Comparison of ENCODE assay signal across 8 cellular contexts in the genomic region with DNA sequence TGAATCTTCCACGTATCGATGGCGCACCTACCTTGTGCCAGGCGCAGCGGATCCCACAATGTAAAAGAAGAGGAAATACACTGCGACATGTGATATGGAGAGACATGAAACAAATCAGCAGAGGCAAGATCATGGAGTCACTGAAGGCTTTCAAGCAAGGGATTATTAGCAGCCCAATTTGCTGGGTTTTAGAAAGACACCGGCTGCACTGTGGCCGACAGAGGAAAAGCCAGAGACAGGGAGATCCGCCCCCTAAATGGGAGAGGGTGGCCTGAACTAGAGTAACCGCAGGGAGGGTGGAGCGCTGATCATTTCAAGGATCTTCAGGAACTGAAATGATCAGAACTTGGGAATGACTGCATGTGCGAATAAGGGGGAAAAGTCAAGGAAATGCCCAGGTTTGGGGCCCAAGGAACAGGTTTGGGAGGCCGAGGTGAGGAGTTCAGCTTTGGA. TPM values are rescaled to one million over a fixed set of nuclear protein-coding genes. Genes with fewer than 3 reads are reported as not detected.
DNase-seq lines count a peak whose midpoint lies in the region; ATAC-seq, FAIRE-seq and TF ChIP-seq lines count a peak whose summit lies in the region.

No MANE protein-coding gene starts in this region.

- peak overlapping the region; percentile 6 for H3K27ac Mint-ChIP-seq in astrocyte (ENCODE audit: unreplicated experiment)

- H3K4me2 ChIP-seq in astrocyte (ENCODE audit: low read length), result peak overlapping the region; percentile 90

- no peak for FAIRE-seq in astrocyte (lab: Jason Lieb, UNC)

- H3K4me1 ChIP-seq in A673 (ENCODE audit: insufficient read depth, low read length, poor library complexity, severe bottlenecking), result peaks cover 17% of the 10 kb centered on the region
- H3K4me1 ChIP-seq in HEK293 (ENCODE audit: control insufficient read depth, insufficient read depth, low read length), result peaks cover 6% of the 10 kb centered on the region
- peaks cover 14% of the 10 kb centered on the region for H3K4me1 ChIP-seq in astrocyte (ENCODE audit: insufficient read depth, low read length)
- H3K4me1 ChIP-seq in lower lobe of right lung, result peaks cover 30% of the 10 kb centered on the region
- H3K4me1 ChIP-seq in vagina, result peaks cover 32% of the 10 kb centered on the region

- peaks cover 5% of the 10 kb centered on the region for H3K36me3 Mint-ChIP-seq in astrocyte (ENCODE audit: low read depth, unreplicated experiment)

- H4K20me1 ChIP-seq in astrocyte (ENCODE audit: insufficient read depth, low read length), result peaks cover 7% of the 10 kb centered on the region

- no peak for TF ChIP-seq CTCF in A673 (conservative IDR thresholded peaks at IDR 0.05; ENCODE audit: low read depth, low read length)
- no peak for TF ChIP-seq CTCF in HEK293 (tag by site-specific recombination; IDR thresholded peaks at IDR 0.05)
- no peak for TF ChIP-seq CTCF in astrocyte (IDR thresholded peaks at IDR 0.05; ENCODE audit: insufficient read depth, low read depth, low read length)
- no peak for TF ChIP-seq CTCF in lower lobe of right lung (IDR thresholded peaks at IDR 0.05)
- TF ChIP-seq CTCF in vagina (IDR thresholded peaks at IDR 0.05), result no peak

- H3K79me2 ChIP-seq in astrocyte (ENCODE audit: insufficient read depth, low read length), result peaks cover 21% of the 10 kb centered on the region

- H3K27me3 ChIP-seq in A673 (replicated peaks; ENCODE audit: insufficient read depth, low read depth, low read length, poor library complexity), result no peaks in the 10 kb centered on the region
- no peaks in the 10 kb centered on the region for H3K27me3 ChIP-seq in astrocyte (ENCODE audit: insufficient read depth, low read length)
- no peaks in the 10 kb centered on the region for H3K27me3 ChIP-seq in lower lobe of right lung (ENCODE audit: low read depth)
- no peaks in the 10 kb centered on the region for H3K27me3 ChIP-seq in vagina

- no peak for TF ChIP-seq POLR2A in vagina (IDR thresholded peaks at IDR 0.05)

- ATAC-seq in lower lobe of right lung, result no peak
- no peak for ATAC-seq in HG03565 (IDR thresholded peaks at IDR 0.05; ENCODE audit: unreplicated experiment)

- peak overlapping the region; percentile 83 for H3K4me3 ChIP-seq in A673 (ENCODE audit: low read depth, low read length, poor library complexity, severe bottlenecking)
- peak overlapping the region; percentile 97; the same call in 1 of the 2 replicates for H3K4me3 ChIP-seq in HEK293 (ENCODE audit: low read depth, low read length)
- H3K4me3 ChIP-seq in astrocyte (ENCODE audit: insufficient read depth, low read depth, low read length), result peak overlapping the region; percentile 97
- peak overlapping the region; percentile 88 for H3K4me3 ChIP-seq in lower lobe of right lung
- peak overlapping the region; percentile 71 to 99 for H3K4me3 ChIP-seq in vagina

- DNase-seq in A673 (ENCODE audit: low spot score) (peak; percentile 30), astrocyte (ENCODE audit: low read depth) (no peak), lower lobe of right lung (no peak), vagina (ENCODE audit: extremely low spot score in 2 of 2) (no peak), HuH-7.5 (ENCODE audit: low spot score) (no peak), HuH-7 (ENCODE audit: low spot score) (no peak)

- peak overlapping the region; percentile 98 for H3K4me3 Mint-ChIP-seq in astrocyte (ENCODE audit: unreplicated experiment)

- no peaks in the 10 kb centered on the region for H3K27me3 Mint-ChIP-seq in astrocyte (ENCODE audit: low read depth, unreplicated experiment)

- intact Hi-C loops in A673 (cut with micrococcal nuclease; ENCODE audit: unreplicated experiment) (loop anchor here (5.0 kb wide), 1 partner anchor 95 kb away; a partner anchor contains a TSS), lower lobe of right lung (cut with DNase I) (no loop called here), vagina (cut with DNase I) (no loop called here)

- H2AFZ ChIP-seq in astrocyte (ENCODE audit: low read depth, low read length), result peak overlapping the region; percentile 91

- peaks cover 12% of the 10 kb centered on the region for H3K4me1 Mint-ChIP-seq in astrocyte (ENCODE audit: low read depth, unreplicated experiment)

- CTCF ChIA-PET in A673 (lab: Charles Lee), result no interaction called here
- CTCF ChIA-PET in HEK293 (lab: Yijun Ruan, JAX), result interaction anchor here (0.6 to 4.1 kb wide), 20 partner anchors 10 to 469 kb away, joined by 3 to 44 read pairs (median 4); no protein-coding TSS in a partner anchor

- H3K27ac ChIP-seq in A673 (ENCODE audit: low read depth, low read length, poor library complexity, severe bottlenecking), result peak overlapping the region; percentile 62
- H3K27ac ChIP-seq in HEK293 (ENCODE audit: extremely low read depth, low read depth, low read length), result peak overlapping the region; percentile 2; the same call in 1 of the 2 replicates
- H3K27ac ChIP-seq in astrocyte (ENCODE audit: low read depth, low read length), result peak overlapping the region; percentile 69
- peak overlapping the region; percentile 85 for H3K27ac ChIP-seq in lower lobe of right lung
- peak overlapping the region; percentile 84 for H3K27ac ChIP-seq in vagina

- H3K9me3 Mint-ChIP-seq in astrocyte (ENCODE audit: unreplicated experiment), result peaks cover 3% of the 10 kb centered on the region

- H3K9ac ChIP-seq in astrocyte (ENCODE audit: low read length), result peak overlapping the region; percentile 87

- H3K9me3 ChIP-seq in A673 (ENCODE audit: low read depth, low read length, poor library complexity, severe bottlenecking), result no peaks in the 10 kb centered on the region
- H3K9me3 ChIP-seq in HEK293 (ENCODE audit: control insufficient read depth, insufficient read depth, low read depth, low read length), result no peaks in the 10 kb centered on the region
- H3K9me3 ChIP-seq in astrocyte (ENCODE audit: insufficient read depth, low read depth, low read length), result no peaks in the 10 kb centered on the region
- H3K9me3 ChIP-seq in lower lobe of right lung, result no peaks in the 10 kb centered on the region
- no peaks in the 10 kb centered on the region for H3K9me3 ChIP-seq in vagina

- TSS peak; percentile 73 for BruUV-seq in A673 (replicated peaks; lab: Mats Ljungman, UMichigan)

- H3K36me3 ChIP-seq in A673 (ENCODE audit: insufficient read depth, low read length, poor library complexity, severe bottlenecking) (peaks cover 19% of the 10 kb centered on the region), HEK293 (ENCODE audit: control insufficient read depth in 2 of 2, insufficient read depth in 1 of 2, low read length in 2 of 2) (peaks cover 26 to 38% of the 10 kb centered on the region in 2 experiments), astrocyte (ENCODE audit: insufficient read depth, low read length) (peaks cover 7% of the 10 kb centered on the region), lower lobe of right lung (peaks cover 37% of the 10 kb centered on the region), vagina (peaks cover 0 to 25% of the 10 kb centered on the region in 2 donors)

- POLR2A ChIA-PET in A673 (lab: Charles Lee; ENCODE audit: low non-redundant PET), result no interaction called here
- POLR2A ChIA-PET in HEK293 (lab: Yijun Ruan, JAX), result interaction anchor here (0.8 to 3.5 kb wide), 6 partner anchors 9 to 262 kb away, joined by 3 to 17 read pairs (median 6); a partner anchor contains a TSS

TF ChIP-seq in HEK293, 187 proteins besides CTCF, POLR2A, EP300 and RAD21:
- TF ChIP-seq ZNF558 (tag by site-specific recombination; IDR thresholded peaks at IDR 0.05) (no peak), SETDB1 (IDR thresholded peaks at IDR 0.05; ENCODE audit: insufficient read length, low read length) (no peak), ZNF501 (tag by site-specific recombination; IDR thresholded peaks at IDR 0.05) (no peak), SCRT2 (tag by site-specific recombination; IDR thresholded peaks at IDR 0.05) (no peak), ZNF548 (tag by site-specific recombination; IDR thresholded peaks at IDR 0.05) (no peak), IKZF3 (tag by site-specific recombination; IDR thresholded peaks at IDR 0.05) (no peak), MZF1 (tag by site-specific recombination; IDR thresholded peaks at IDR 0.05; ENCODE audit: borderline replicate concordance) (no peak)
- TF ChIP-seq, protein P1, sequence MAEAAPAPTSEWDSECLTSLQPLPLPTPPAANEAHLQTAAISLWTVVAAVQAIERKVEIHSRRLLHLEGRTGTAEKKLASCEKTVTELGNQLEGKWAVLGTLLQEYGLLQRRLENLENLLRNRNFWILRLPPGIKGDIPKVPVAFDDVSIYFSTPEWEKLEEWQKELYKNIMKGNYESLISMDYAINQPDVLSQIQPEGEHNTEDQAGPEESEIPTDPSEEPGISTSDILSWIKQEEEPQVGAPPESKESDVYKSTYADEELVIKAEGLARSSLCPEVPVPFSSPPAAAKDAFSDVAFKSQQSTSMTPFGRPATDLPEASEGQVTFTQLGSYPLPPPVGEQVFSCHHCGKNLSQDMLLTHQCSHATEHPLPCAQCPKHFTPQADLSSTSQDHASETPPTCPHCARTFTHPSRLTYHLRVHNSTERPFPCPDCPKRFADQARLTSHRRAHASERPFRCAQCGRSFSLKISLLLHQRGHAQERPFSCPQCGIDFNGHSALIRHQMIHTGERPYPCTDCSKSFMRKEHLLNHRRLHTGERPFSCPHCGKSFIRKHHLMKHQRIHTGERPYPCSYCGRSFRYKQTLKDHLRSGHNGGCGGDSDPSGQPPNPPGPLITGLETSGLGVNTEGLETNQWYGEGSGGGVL (tag by site-specific recombination; IDR thresholded peaks at IDR 0.05), result no peak
TF ChIP-seq in HEK293: peak in this region for 0.

RNA-seq across cellular contexts. Expression of a gene that starts 0.6 kb away (rescaled TPM):
- total RNA-seq in A673 (2021) (20.6 and 30.6 TPM in 2 replicates), astrocyte (15.3 and 18.1 TPM in 2 replicates), lower lobe of right lung (17.8 TPM), vagina (6.9 TPM)

RNA-seq across cellular contexts. Expression of a gene that starts 26.1 kb away (rescaled TPM):
- total RNA-seq in A673 (2021) (27.4 and 28.1 TPM in 2 replicates), astrocyte (44.4 and 44.7 TPM in 2 replicates), lower lobe of right lung (17.9 TPM), vagina (12.3 TPM)

RNA-seq across cellular contexts. Expression of a gene that starts 55.0 kb away (rescaled TPM):
- total RNA-seq in A673 (2021), result 56.7 and 58.3 TPM in 2 replicates
- total RNA-seq in astrocyte, result 60.3 and 61.1 TPM in 2 replicates
- 43.0 TPM for total RNA-seq in lower lobe of right lung
- 51.3 TPM for total RNA-seq in vagina

RNA-seq across cellular contexts. Expression of a gene that starts 59.5 kb away (rescaled TPM):
- total RNA-seq in A673 (2021) (4.6 and 6.7 TPM in 2 replicates), astrocyte (12.2 and 16.6 TPM in 2 replicates), lower lobe of right lung (16.2 TPM), vagina (18.2 TPM)

Comparison
In these comparisons a context has a peak if more than half of its experiments do, and no peak if none do; other contexts are left out.
1. H3K27ac ChIP-seq: peak in every context shown above with its lines; median percentile 85 in lower lobe of right lung; 84 in vagina; 69 in astrocyte; 62 in A673; 2 in HEK293.